Comparison of ENCODE assay signal across 1 cellular context in genomic region chr18:32126538-32126937, GRCh38.
TF ChIP-seq lines count a peak whose summit lies in the region.

No MANE protein-coding gene starts in this region.

TF ChIP-seq in SK-N-SH treated with all-trans-retinoic acid at 6 μM for 48 hours, 23 proteins besides CTCF, POLR2A, EP300 and RAD21 (continued from another document):
- no peak for TF ChIP-seq CSRNP3 (CRISPR knock-in tag; IDR thresholded peaks at IDR 0.05)
